ENCODE assay signal across 16 cellular contexts in genomic region chr4:101236097-101236496, GRCh38.
"Had no signal": no experiment of that assay in that cellular context is flagged by ENCODE, and none has a peak within 500 bp of the region (broad histone marks: within the 10 kb centered on the region; RNA-seq: fewer than 3 reads in every experiment).

No MANE protein-coding gene starts in this region.

- H3K27me3 Mint-ChIP-seq: activated naive CD8-positive, alpha-beta T cell treated with anti-CD3 and anti-CD28 coated beads, Interleukin-2, amount 50 U/mL, for 24 hours had no signal

- H3K9me3 ChIP-seq: esophagus squamous epithelium, heart right ventricle, left ventricle myocardium inferior, pancreas, tibial artery had no signal

- H3K36me3 Mint-ChIP-seq: neural progenitor cell, WTC11 had no signal

- H3K4me1 ChIP-seq: neural progenitor cell had no signal

- H3K9ac ChIP-seq: neural progenitor cell had no signal

- H3K4me3 Mint-ChIP-seq: activated naive CD8-positive, alpha-beta T cell treated with anti-CD3 and anti-CD28 coated beads, Interleukin-2, amount 50 U/mL, for 24 hours; activated T-helper 1 cell treated with anti-CD3 and anti-CD28 coated beads, Interleukin-12 subunit alpha, Interleukin-12 subunit beta, Interleukin-2, Interleukin-4 antibody, amounts not matched to agents 30 ng/mL and 10 ng/mL and 1 ng/mL, durations not matched to agents 14 hours and 24 hours and 36 hours; neural progenitor cell; WTC11 had no signal

- H3K4me2 ChIP-seq: neural progenitor cell, smooth muscle cell had no signal

- H3K4me3 ChIP-seq: esophagus squamous epithelium, heart right ventricle, left ventricle myocardium inferior, neural progenitor cell, pancreas, smooth muscle cell, tibial artery had no signal

- H3K36me3 ChIP-seq: esophagus squamous epithelium, heart right ventricle, left ventricle myocardium inferior, neural progenitor cell, pancreas, tibial artery had no signal

- DNase-seq: activated CD4-positive, alpha-beta T cell treated with anti-CD3 and anti-CD28 coated beads for 48 hours; activated naive CD4-positive, alpha-beta T cell treated with Interleukin-2 at 50 U/mL for 16 hours; activated naive CD8-positive, alpha-beta T cell treated with anti-CD3 and anti-CD28 coated beads, Interleukin-2, amount 50 U/mL, for 24 hours; esophagus squamous epithelium; foreskin keratinocyte; heart right ventricle; kidney; left ventricle myocardium inferior; mesenchymal stem cell; pancreas; T1000; tibial artery had no signal

- ATAC-seq: activated naive CD8-positive, alpha-beta T cell treated with anti-CD3 and anti-CD28 coated beads, Interleukin-2, amount 50 U/mL, for 24 hours; foreskin keratinocyte; heart right ventricle; pancreas; WTC11 had no signal

- H3K27me3 ChIP-seq: esophagus squamous epithelium, foreskin keratinocyte, heart right ventricle, neural progenitor cell, pancreas, tibial artery had no signal

- H3K27ac Mint-ChIP-seq: activated naive CD8-positive, alpha-beta T cell treated with anti-CD3 and anti-CD28 coated beads, Interleukin-2, amount 50 U/mL, for 24 hours; activated T-helper 1 cell treated with anti-CD3 and anti-CD28 coated beads, Interleukin-12 subunit alpha, Interleukin-12 subunit beta, Interleukin-2, Interleukin-4 antibody, amounts not matched to agents 30 ng/mL and 10 ng/mL and 1 ng/mL, durations not matched to agents 14 hours and 24 hours and 36 hours; neural progenitor cell; WTC11 had no signal

- H3K4me1 Mint-ChIP-seq: neural progenitor cell had no signal

- H3K27ac ChIP-seq: esophagus squamous epithelium, foreskin keratinocyte, heart right ventricle, left ventricle myocardium inferior, neural progenitor cell, pancreas, tibial artery had no signal

- H3K9me3 Mint-ChIP-seq: activated naive CD8-positive, alpha-beta T cell treated with anti-CD3 and anti-CD28 coated beads, Interleukin-2, amount 50 U/mL, for 24 hours; activated T-helper 1 cell treated with anti-CD3 and anti-CD28 coated beads, Interleukin-12 subunit alpha, Interleukin-12 subunit beta, Interleukin-2, Interleukin-4 antibody, amounts not matched to agents 30 ng/mL and 10 ng/mL and 1 ng/mL, durations not matched to agents 14 hours and 24 hours and 36 hours; neural progenitor cell; WTC11 had no signal
